Comparison of ENCODE assay signal across 18 cellular contexts in the genomic region with DNA sequence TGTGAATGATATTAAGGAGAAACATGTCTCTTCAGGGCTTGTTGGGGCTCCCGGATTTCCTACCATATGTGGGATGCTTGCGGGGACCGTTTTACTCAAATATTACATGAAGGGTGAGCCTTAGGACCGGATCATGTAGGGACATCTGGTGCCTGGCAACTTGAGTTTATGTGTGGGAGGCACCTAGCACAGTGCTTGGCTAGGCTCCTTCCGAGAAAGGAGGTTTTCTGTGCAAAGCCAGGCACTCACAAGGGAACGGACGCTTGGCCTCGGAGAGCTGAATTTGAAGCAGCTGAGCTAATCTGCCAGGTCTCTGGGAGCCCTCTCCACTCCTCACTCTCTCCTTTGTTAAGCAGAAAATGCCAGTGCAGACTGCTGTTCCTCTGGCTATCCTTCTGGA.
"Had no signal": no experiment of that assay in that cellular context is flagged by ENCODE, and none has a peak within 500 bp of the region (broad histone marks: within the 10 kb centered on the region; RNA-seq: fewer than 3 reads in every experiment).

No MANE protein-coding gene starts in this region.

- H3K27me3 ChIP-seq: brain microvascular endothelial cell, right lobe of liver, upper lobe of left lung had no signal

- H3K27ac ChIP-seq: brain microvascular endothelial cell, epithelial cell of prostate, neutrophil, prostate gland, right lobe of liver, upper lobe of left lung had no signal

- H3K9me3 ChIP-seq: neutrophil, prostate gland, right lobe of liver, upper lobe of left lung had no signal

- H3K4me3 ChIP-seq: prostate gland, right lobe of liver, smooth muscle cell, upper lobe of left lung had no signal

- DNase-seq: activated CD4-positive, alpha-beta T cell treated with anti-CD3 and anti-CD28 coated beads, Interleukin-2, amount 50 U/mL, for 1 hour; activated CD8-positive, alpha-beta memory T cell treated with anti-CD3 and anti-CD28 coated beads for 24 hours; activated naive CD8-positive, alpha-beta T cell treated with anti-CD3 and anti-CD28 coated beads for 36 hours; brain microvascular endothelial cell; cerebellar nuclear complex; dermis blood vessel endothelial cell; foreskin melanocyte; left colon; naive B cell; right lobe of liver; stimulated activated CD4-positive, alpha-beta T cell treated with anti-CD3 and anti-CD28 coated beads, Interleukin-4, amount 100 ng/mL, for 4 hours; stimulated activated CD8-positive, alpha-beta memory T cell treated with anti-CD3 and anti-CD28 coated beads, Interleukin-4, amount 100 ng/mL, for 48 hours; stimulated activated naive CD4-positive, alpha-beta T cell treated with Interleukin-2 at 50 U/mL for 16 hours; upper lobe of left lung had no signal

- H3K36me3 ChIP-seq: brain microvascular endothelial cell, neutrophil, prostate gland, right lobe of liver, upper lobe of left lung had no signal
